ENCODE assay signal across 19 cellular contexts in the genomic region with DNA sequence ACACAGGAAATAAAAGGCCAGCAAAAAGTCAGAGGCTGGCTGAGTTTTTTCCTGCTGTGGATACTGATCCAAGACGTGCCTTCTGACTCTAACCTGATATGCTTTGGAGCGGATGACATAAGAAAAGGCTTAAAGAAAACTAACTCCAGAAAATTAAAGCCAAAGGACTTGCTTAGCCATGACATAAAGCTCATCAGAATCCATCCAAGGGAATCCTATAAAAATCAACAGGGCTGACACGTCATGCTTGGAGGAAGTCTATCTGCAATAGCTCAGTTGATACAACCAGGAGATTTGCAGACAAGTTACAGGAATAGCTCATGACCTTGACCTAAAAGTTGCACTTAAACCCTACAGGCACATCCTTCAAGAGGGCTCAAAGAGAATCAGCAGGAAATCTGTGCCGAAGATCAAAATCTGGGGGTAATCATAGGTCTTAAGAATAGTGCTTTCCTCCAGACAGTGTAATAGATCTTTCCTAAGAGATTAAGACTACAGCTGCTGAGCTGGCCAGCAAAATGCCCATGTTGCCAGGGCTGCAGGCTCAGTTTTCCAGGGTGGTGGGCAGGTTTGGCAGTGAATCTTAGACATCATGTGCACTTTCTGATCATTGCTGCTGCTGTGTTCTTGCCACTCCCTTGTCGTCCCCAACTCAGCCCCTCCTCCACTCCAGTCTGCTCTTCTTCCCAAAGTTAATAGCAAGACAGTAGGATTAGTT.
DNase-seq lines count a peak whose midpoint lies in the region; ATAC-seq and TF ChIP-seq lines count a peak whose summit lies in the region.
"Had no signal": no experiment of that assay in that cellular context is flagged by ENCODE, and none has a peak within 500 bp of the region (broad histone marks: within the 10 kb centered on the region; RNA-seq: fewer than 3 reads in every experiment).

No MANE protein-coding gene starts in this region.

- H2BK120ac ChIP-seq in mesendoderm (ENCODE audit: low read depth, low read length): no peak overlapping the region

- no peak for TF ChIP-seq POLR2A in heart left ventricle (IDR thresholded peaks at IDR 0.05)
- TF ChIP-seq POLR2A in uterus (IDR thresholded peaks at IDR 0.05): no peak

- H3K27ac ChIP-seq in heart left ventricle (peak overlapping the region in 2 of 12 donors; percentile 17 to 57), left ventricle myocardium inferior (replicated peaks) (no peak overlapping the region), mesendoderm (ENCODE audit: low read depth, low read length) (no peak overlapping the region), uterus (peak overlapping the region; percentile 25 to 40)

- H3K4ac ChIP-seq in mesendoderm (ENCODE audit: low read depth, low read length): no peak overlapping the region

- H3K27me3 ChIP-seq in heart left ventricle (no peaks in the 10 kb centered on the region), left ventricle myocardium inferior (ENCODE audit: low read depth) (no peaks in the 10 kb centered on the region), mesendoderm (ENCODE audit: insufficient read depth, low read length, poor library complexity) (no peaks in the 10 kb centered on the region), uterus (no peaks in the 10 kb centered on the region)

- H3K36me3 ChIP-seq in heart left ventricle: no peaks in the 10 kb centered on the region
- no peaks in the 10 kb centered on the region for H3K36me3 ChIP-seq in left ventricle myocardium inferior
- no peaks in the 10 kb centered on the region for H3K36me3 ChIP-seq in mesendoderm (ENCODE audit: control insufficient read depth, insufficient read depth, low read length)
- no peaks in the 10 kb centered on the region for H3K36me3 ChIP-seq in uterus

- H3K9me3 ChIP-seq in heart left ventricle (no peaks in the 10 kb centered on the region), left ventricle myocardium inferior (replicated peaks) (no peaks in the 10 kb centered on the region), uterus (no peaks in the 10 kb centered on the region)
- H3K9me3 ChIP-seq: Caco-2 had no signal

- H3K4me2 ChIP-seq in mesendoderm (ENCODE audit: low read length): no peak overlapping the region

- no peak overlapping the region for H2AK5ac ChIP-seq in mesendoderm (ENCODE audit: low read length)

- no peak overlapping the region for H3K4me3 ChIP-seq in heart left ventricle
- no peak overlapping the region for H3K4me3 ChIP-seq in left ventricle myocardium inferior
- H3K4me3 ChIP-seq in mesendoderm (ENCODE audit: low read length): no peak overlapping the region
- H3K4me3 ChIP-seq in uterus: no peak overlapping the region
- H3K4me3 ChIP-seq: K562, skin epidermis had no signal

- H2BK15ac ChIP-seq in mesendoderm (replicated peaks; ENCODE audit: low read depth): no peak overlapping the region

- DNase-seq in heart left ventricle: no peak
- DNase-seq in left ventricle myocardium inferior: no peak
- peak; percentile 55 for DNase-seq in dedifferentiated amniotic fluid mesenchymal stem cell (ENCODE audit: extremely low spot score)
- no peak for DNase-seq in mesendoderm
- no peak for DNase-seq in uterus
- DNase-seq in activated CD4-positive, alpha-beta T cell treated with anti-CD3 and anti-CD28 coated beads for 4 hours: no peak
- DNase-seq: 8988T; activated effector memory CD4-positive, alpha-beta T cell treated with anti-CD3 and anti-CD28 coated beads, Interleukin-2, amount 50 U/mL, for 16 hours; Caco-2; caudate nucleus; immature natural killer cell; naive B cell; NCI-H146; NCI-H526 treated with DMSO at 0.1 percent for 48 hours; substantia nigra had no signal

- H3K4me1 ChIP-seq in heart left ventricle (peaks cover 0 to 18% (median 3%) of the 10 kb centered on the region in 12 donors), left ventricle myocardium inferior (peaks cover 17% of the 10 kb centered on the region), mesendoderm (ENCODE audit: control insufficient read depth, low read depth, low read length) (no peaks in the 10 kb centered on the region), uterus (peaks cover 0 to 6% of the 10 kb centered on the region in 2 donors)
- H3K4me1 ChIP-seq: Caco-2 had no signal

- H3K79me2 ChIP-seq in mesendoderm (ENCODE audit: control insufficient read depth, insufficient read depth, low read length): no peaks in the 10 kb centered on the region

- H3K79me1 ChIP-seq in mesendoderm (ENCODE audit: low read length): no peaks in the 10 kb centered on the region

- ATAC-seq in heart left ventricle (peak in 3 of 4 donors; percentile 29 to 51 (median 33)), HG02763 (IDR thresholded peaks at IDR 0.05; ENCODE audit: unreplicated experiment) (no peak), GM21825 (IDR thresholded peaks at IDR 0.05; ENCODE audit: unreplicated experiment) (no peak)
- ATAC-seq: K562 had no signal

- H2BK5ac ChIP-seq in mesendoderm (ENCODE audit: low read length): no peak overlapping the region

- intact Hi-C loops in heart left ventricle (cut with DNase I) (loop anchor here in 1 of 10 donors (10.0 kb wide), 1 partner anchor 199 kb away; no protein-coding TSS in a partner anchor), left ventricle myocardium inferior (cut with micrococcal nuclease) (loop anchor here (10.0 kb wide), 1 partner anchor 89 kb away; no protein-coding TSS in a partner anchor), uterus (cut with DNase I; ENCODE audit: low total_unique reads) (no loop called here)

- H3K23ac ChIP-seq in mesendoderm (ENCODE audit: low read length): no peak overlapping the region

- TF ChIP-seq CTCF in heart left ventricle (IDR thresholded peaks at IDR 0.05) (no peak), left ventricle myocardium inferior (IDR thresholded peaks at IDR 0.05; ENCODE audit: borderline replicate concordance) (no peak), uterus (IDR thresholded peaks at IDR 0.05) (no peak)

- H3K56ac ChIP-seq in mesendoderm (ENCODE audit: low read length): no peak overlapping the region

- no peak overlapping the region for H4K8ac ChIP-seq in mesendoderm (ENCODE audit: low read depth, low read length)

- H3K18ac ChIP-seq in mesendoderm (ENCODE audit: low read length): peak overlapping the region; percentile 65

- no peak overlapping the region for H3K9ac ChIP-seq in mesendoderm (ENCODE audit: low read length)

- WGBS in heart left ventricle, 4 donors: 20 to 53% (median 27%) methylated on average over 5 of the region's 5 CpGs
- WGBS in mesendoderm (ENCODE audit: extremely low coverage, insufficient coverage, low lambda C conversion rate): no CpG with 5 or more reads among the region's 5 CpGs

- no peak overlapping the region for H4K5ac ChIP-seq in mesendoderm (ENCODE audit: low read length)

Comparison
In these comparisons a context has a peak if more than half of its experiments do, and no peak if none do; other contexts are left out.
1. ATAC-seq: peak in heart left ventricle (3 of 4); none in HG02763 (single experiment) and GM21825 (single experiment).
2. H3K27ac ChIP-seq: peak in uterus (2 of 2); none in left ventricle myocardium inferior (single experiment) and mesendoderm (single experiment).